19 cellular contexts compared by ENCODE assay signal in the genomic region with DNA sequence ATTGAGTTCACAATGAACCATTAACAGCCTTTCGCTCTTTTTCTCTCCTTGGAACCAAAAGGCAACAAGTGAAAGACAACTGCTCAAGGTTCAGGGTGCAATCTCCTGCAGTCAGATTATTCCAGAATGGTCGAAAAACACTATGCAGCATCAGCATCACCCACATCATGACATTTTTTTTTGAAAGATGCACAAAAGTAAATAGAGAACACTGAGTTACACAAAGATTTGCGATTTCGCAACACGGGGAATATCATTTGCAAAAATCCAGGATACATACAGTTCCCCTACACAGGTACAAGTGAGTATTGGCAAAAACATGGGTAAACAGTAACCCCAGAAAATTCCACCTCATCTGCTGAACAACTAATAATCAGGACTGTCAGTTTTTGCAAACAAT.
"Had no signal": no experiment of that assay in that cellular context is flagged by ENCODE, and none has a peak within 500 bp of the region (broad histone marks: within the 10 kb centered on the region; RNA-seq: fewer than 3 reads in every experiment).

No MANE protein-coding gene starts in this region.

- H3K4me3 ChIP-seq: colonic mucosa, esophagus muscularis mucosa, gastroesophageal sphincter, heart left ventricle, left lung, lower lobe of right lung, mucosa of descending colon had no signal

- H3K27me3 ChIP-seq: colonic mucosa, esophagus muscularis mucosa, gastroesophageal sphincter, left lung had no signal

- DNase-seq: colonic mucosa; cortex of kidney; effector CD8-positive, alpha-beta T cell; foreskin keratinocyte; heart left ventricle; hippocampal formation; left cardiac atrium; left lung; left ventricle myocardium superior; lower lobe of right lung; mesenchymal stem cell; mucosa of descending colon; naive B cell had no signal

- H3K27ac ChIP-seq: colonic mucosa, esophagus muscularis mucosa, foreskin keratinocyte, gastroesophageal sphincter, heart left ventricle, left lung, lower lobe of right lung had no signal

- H3K36me3 ChIP-seq: colonic mucosa, heart left ventricle, left lung, lower lobe of right lung had no signal

- H3K9me3 ChIP-seq: colonic mucosa, esophagus muscularis mucosa, gastroesophageal sphincter, heart left ventricle, left lung, lower lobe of right lung, mucosa of descending colon had no signal

- FAIRE-seq: endothelial cell of umbilical vein, frontal cortex, islet of Langerhans, keratinocyte had no signal

- H3K4me1 ChIP-seq: colonic mucosa, foreskin keratinocyte, heart left ventricle, lower lobe of right lung had no signal

- ATAC-seq: foreskin keratinocyte, gastroesophageal sphincter, heart left ventricle, left cardiac atrium, left lung, left ventricle myocardium superior, lower lobe of right lung, mucosa of descending colon had no signal
